ENCODE assay signal across 21 cellular contexts in genomic region chr6:126620747-126621146, GRCh38.
"Had no signal": no experiment of that assay in that cellular context is flagged by ENCODE, and none has a peak within 500 bp of the region (broad histone marks: within the 10 kb centered on the region; RNA-seq: fewer than 3 reads in every experiment).

No MANE protein-coding gene starts in this region.

- H3K4me1 Mint-ChIP-seq: naive thymus-derived CD4-positive, alpha-beta T cell; nephron progenitor cell; stimulated activated effector memory CD8-positive, alpha-beta T cell treated with anti-CD3 and anti-CD28 coated beads, Interleukin-12 subunit alpha, Interleukin-12 subunit beta, amount 100 ng/mL, for 72 hours had no signal

- H3K27ac Mint-ChIP-seq: effector memory CD8-positive, alpha-beta T cell; naive thymus-derived CD4-positive, alpha-beta T cell; nephron progenitor cell; stimulated activated effector memory CD8-positive, alpha-beta T cell treated with anti-CD3 and anti-CD28 coated beads, Interleukin-12 subunit alpha, Interleukin-12 subunit beta, amount 100 ng/mL, for 72 hours had no signal

- H3K4me3 Mint-ChIP-seq: effector memory CD8-positive, alpha-beta T cell; naive thymus-derived CD4-positive, alpha-beta T cell; nephron progenitor cell; stimulated activated effector memory CD8-positive, alpha-beta T cell treated with anti-CD3 and anti-CD28 coated beads, Interleukin-12 subunit alpha, Interleukin-12 subunit beta, amount 100 ng/mL, for 72 hours had no signal

- H3K27ac ChIP-seq: epithelial cell of prostate, esophagus muscularis mucosa, gastrocnemius medialis, heart right ventricle, parathyroid adenoma, prostate gland, right lobe of liver, suprapubic skin, tibial artery, upper lobe of left lung, uterus had no signal

- DNase-seq: effector memory CD8-positive, alpha-beta T cell; gastrocnemius medialis; heart right ventricle; islet precursor cell; mammary epithelial cell; naive thymus-derived CD4-positive, alpha-beta T cell; nephron progenitor cell; right lobe of liver; stimulated activated CD4-positive, alpha-beta T cell treated with anti-CD3 and anti-CD28 coated beads, Interleukin-4, amount 100 ng/mL, for 1 hour; stimulated activated CD8-positive, alpha-beta memory T cell treated with anti-CD3 and anti-CD28 coated beads, Interleukin-4, amount 100 ng/mL, for 48 hours; stimulated activated naive CD8-positive, alpha-beta T cell treated with anti-CD3 and anti-CD28 coated beads, Interleukin-15, Interleukin-2, amounts not matched to agents 100 U/mL and 50 U/mL, for 24 hours; tibial artery; upper lobe of left lung; uterus had no signal

- H3K36me3 ChIP-seq: esophagus muscularis mucosa, gastrocnemius medialis, heart right ventricle, prostate gland, right lobe of liver, suprapubic skin, tibial artery, upper lobe of left lung, uterus had no signal

- H3K9me3 Mint-ChIP-seq: nephron progenitor cell had no signal

- H3K4me3 ChIP-seq: esophagus muscularis mucosa, gastrocnemius medialis, heart right ventricle, prostate gland, right lobe of liver, suprapubic skin, tibial artery, upper lobe of left lung, uterus had no signal

- H3K27me3 ChIP-seq: esophagus muscularis mucosa, gastrocnemius medialis, heart right ventricle, right lobe of liver, suprapubic skin, tibial artery, upper lobe of left lung, uterus had no signal

- H3K9ac ChIP-seq: parathyroid adenoma had no signal

- H3K36me3 Mint-ChIP-seq: naive thymus-derived CD4-positive, alpha-beta T cell; stimulated activated effector memory CD8-positive, alpha-beta T cell treated with anti-CD3 and anti-CD28 coated beads, Interleukin-12 subunit alpha, Interleukin-12 subunit beta, amount 100 ng/mL, for 72 hours had no signal

- ATAC-seq: effector memory CD8-positive, alpha-beta T cell; gastrocnemius medialis; heart right ventricle; left lobe of liver; naive thymus-derived CD4-positive, alpha-beta T cell; right lobe of liver; stimulated activated effector memory CD8-positive, alpha-beta T cell treated with anti-CD3 and anti-CD28 coated beads, Interleukin-12 subunit alpha, Interleukin-12 subunit beta, amount 100 ng/mL, for 72 hours; stimulated activated naive CD8-positive, alpha-beta T cell treated with anti-CD3 and anti-CD28 coated beads, Interleukin-15, Interleukin-2, amounts not matched to agents 100 U/mL and 50 U/mL, for 24 hours had no signal

- H3K27me3 Mint-ChIP-seq: effector memory CD8-positive, alpha-beta T cell; naive thymus-derived CD4-positive, alpha-beta T cell had no signal

- H3K9me3 ChIP-seq: esophagus muscularis mucosa, gastrocnemius medialis, heart right ventricle, prostate gland, right lobe of liver, suprapubic skin, tibial artery, upper lobe of left lung, uterus had no signal

- H3K4me1 ChIP-seq: esophagus muscularis mucosa, gastrocnemius medialis, heart right ventricle, parathyroid adenoma, prostate gland, suprapubic skin, tibial artery, upper lobe of left lung, uterus had no signal
